ENCODE assay signal across 2 cellular contexts in the genomic region with DNA sequence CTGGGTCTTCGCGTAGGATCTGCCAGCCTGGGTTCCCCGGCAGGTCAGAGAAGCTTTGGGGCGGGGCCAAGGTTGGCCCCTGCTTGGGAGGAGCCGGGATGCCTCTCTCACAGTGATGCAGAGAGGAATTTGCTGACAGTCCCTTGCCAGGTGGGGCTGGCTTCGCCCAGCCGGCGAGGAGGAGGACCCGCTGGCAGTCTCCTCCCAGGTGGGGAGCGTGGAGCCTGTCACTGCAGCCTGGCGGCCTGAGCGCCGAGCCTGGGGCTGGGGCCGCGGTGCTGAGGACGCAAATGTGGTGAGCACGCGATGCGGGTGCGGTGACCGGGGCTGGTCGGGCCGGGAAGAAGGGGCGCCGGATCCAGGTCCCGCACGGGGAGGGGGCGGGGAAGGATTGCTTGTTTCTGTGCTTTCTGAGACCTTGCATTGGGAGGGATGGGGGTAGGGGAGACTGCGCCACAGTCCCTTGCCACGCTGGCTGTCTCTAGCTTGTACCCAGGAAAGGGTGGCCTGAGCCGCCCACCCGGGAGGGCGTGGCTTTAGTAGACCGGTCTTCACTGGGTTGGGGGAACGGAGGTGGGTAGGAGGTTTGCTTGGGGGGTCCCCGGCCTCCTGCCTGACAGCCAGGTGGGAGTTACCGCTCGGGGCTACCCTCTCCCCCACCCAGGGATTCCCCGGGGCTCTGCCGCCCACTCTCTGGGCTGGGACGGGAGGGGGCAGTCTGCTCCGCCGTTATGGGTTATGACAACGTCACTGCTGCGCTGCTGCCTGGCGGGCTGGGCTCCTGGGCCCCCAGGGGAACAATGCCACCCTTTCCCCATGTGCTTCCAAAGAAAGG.
A peak's percentile ranks its signal among the peaks of the same experiment; 100 is the strongest.
TF ChIP-seq lines count a peak whose summit lies in the region.

A gene with protein sequence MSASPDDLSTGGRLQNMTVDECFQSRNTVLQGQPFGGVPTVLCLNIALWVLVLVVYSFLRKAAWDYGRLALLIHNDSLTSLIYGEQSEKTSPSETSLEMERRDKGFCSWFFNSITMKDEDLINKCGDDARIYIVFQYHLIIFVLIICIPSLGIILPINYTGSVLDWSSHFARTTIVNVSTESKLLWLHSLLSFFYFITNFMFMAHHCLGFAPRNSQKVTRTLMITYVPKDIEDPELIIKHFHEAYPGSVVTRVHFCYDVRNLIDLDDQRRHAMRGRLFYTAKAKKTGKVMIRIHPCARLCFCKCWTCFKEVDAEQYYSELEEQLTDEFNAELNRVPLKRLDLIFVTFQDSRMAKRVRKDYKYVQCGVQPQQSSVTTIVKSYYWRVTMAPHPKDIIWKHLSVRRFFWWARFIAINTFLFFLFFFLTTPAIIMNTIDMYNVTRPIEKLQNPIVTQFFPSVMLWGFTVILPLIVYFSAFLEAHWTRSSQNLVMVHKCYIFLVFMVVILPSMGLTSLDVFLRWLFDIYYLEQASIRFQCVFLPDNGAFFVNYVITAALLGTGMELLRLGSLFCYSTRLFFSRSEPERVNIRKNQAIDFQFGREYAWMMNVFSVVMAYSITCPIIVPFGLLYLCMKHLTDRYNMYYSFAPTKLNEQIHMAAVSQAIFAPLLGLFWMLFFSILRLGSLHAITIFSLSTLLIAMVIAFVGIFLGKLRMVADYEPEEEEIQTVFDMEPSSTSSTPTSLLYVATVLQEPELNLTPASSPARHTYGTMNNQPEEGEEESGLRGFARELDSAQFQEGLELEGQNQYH (plus strand): TSS at position 196 of the 835 bp plus-strand sequence. CDS start 37,016 bp downstream, outside the sequence.

TF ChIP-seq in GM23338, 12 proteins besides CTCF, POLR2A, EP300 and RAD21:
- TF ChIP-seq ZNF331 (CRISPR knock-in tag; IDR thresholded peaks at IDR 0.05; ENCODE audit: low read depth) = no peak
- TF ChIP-seq NANOG (IDR thresholded peaks at IDR 0.05; ENCODE audit: borderline replicate concordance) = no peak
- TF ChIP-seq EZH2phosphoT487 (IDR thresholded peaks at IDR 0.05; ENCODE audit: unreplicated experiment) = no peak
- peak; percentile 69 for TF ChIP-seq POLR2AphosphoS5 (IDR thresholded peaks at IDR 0.05; ENCODE audit: low read depth)
- TF ChIP-seq ZNF114 (CRISPR knock-in tag; IDR thresholded peaks at IDR 0.05) = no peak
- TF ChIP-seq JUNB (IDR thresholded peaks at IDR 0.05; ENCODE audit: unreplicated experiment) = no peak
- TF ChIP-seq, protein P1, sequence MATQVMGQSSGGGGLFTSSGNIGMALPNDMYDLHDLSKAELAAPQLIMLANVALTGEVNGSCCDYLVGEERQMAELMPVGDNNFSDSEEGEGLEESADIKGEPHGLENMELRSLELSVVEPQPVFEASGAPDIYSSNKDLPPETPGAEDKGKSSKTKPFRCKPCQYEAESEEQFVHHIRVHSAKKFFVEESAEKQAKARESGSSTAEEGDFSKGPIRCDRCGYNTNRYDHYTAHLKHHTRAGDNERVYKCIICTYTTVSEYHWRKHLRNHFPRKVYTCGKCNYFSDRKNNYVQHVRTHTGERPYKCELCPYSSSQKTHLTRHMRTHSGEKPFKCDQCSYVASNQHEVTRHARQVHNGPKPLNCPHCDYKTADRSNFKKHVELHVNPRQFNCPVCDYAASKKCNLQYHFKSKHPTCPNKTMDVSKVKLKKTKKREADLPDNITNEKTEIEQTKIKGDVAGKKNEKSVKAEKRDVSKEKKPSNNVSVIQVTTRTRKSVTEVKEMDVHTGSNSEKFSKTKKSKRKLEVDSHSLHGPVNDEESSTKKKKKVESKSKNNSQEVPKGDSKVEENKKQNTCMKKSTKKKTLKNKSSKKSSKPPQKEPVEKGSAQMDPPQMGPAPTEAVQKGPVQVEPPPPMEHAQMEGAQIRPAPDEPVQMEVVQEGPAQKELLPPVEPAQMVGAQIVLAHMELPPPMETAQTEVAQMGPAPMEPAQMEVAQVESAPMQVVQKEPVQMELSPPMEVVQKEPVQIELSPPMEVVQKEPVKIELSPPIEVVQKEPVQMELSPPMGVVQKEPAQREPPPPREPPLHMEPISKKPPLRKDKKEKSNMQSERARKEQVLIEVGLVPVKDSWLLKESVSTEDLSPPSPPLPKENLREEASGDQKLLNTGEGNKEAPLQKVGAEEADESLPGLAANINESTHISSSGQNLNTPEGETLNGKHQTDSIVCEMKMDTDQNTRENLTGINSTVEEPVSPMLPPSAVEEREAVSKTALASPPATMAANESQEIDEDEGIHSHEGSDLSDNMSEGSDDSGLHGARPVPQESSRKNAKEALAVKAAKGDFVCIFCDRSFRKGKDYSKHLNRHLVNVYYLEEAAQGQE (IDR thresholded peaks at IDR 0.05; ENCODE audit: unreplicated experiment) = no peak
- TF ChIP-seq CREB1 (CRISPR knock-in tag; IDR thresholded peaks at IDR 0.05; ENCODE audit: low read depth) = peak; percentile 83
- TF ChIP-seq, protein P2, sequence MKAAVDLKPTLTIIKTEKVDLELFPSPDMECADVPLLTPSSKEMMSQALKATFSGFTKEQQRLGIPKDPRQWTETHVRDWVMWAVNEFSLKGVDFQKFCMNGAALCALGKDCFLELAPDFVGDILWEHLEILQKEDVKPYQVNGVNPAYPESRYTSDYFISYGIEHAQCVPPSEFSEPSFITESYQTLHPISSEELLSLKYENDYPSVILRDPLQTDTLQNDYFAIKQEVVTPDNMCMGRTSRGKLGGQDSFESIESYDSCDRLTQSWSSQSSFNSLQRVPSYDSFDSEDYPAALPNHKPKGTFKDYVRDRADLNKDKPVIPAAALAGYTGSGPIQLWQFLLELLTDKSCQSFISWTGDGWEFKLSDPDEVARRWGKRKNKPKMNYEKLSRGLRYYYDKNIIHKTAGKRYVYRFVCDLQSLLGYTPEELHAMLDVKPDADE (IDR thresholded peaks at IDR 0.05) = no peak
TF ChIP-seq in GM23338: peak in this region for 2.

TF ChIP-seq in GM12878, 131 proteins besides CTCF, POLR2A, EP300 and RAD21:
- TF ChIP-seq TBL1XR1 (IDR thresholded peaks at IDR 0.05; ENCODE audit: low read depth, low read length) (no peak), YY1 (IDR thresholded peaks at IDR 0.05; ENCODE audit: low read depth, low read length) (0 out of 2 replicates have a peak, but pooled peaks have one; percentile 26), EGR1 (IDR thresholded peaks at IDR 0.05; ENCODE audit: borderline replicate concordance in 1 of 2, low read depth in 2 of 2, low read length in 2 of 2) (peak in 1 of 2 experiments; percentile 71; a peak in 2 of 3 replicates), IKZF1 (conservative IDR thresholded peaks at IDR 0.05) (peak; percentile 32; the same call in 1 of the 2 replicates), TCF3 (IDR thresholded peaks at IDR 0.05; ENCODE audit: borderline replicate concordance, insufficient read depth, low read depth, low read length) (0 out of 2 replicates have a peak, but pooled peaks have one; percentile 37), NR2C2 (IDR thresholded peaks at IDR 0.05; ENCODE audit: borderline replicate concordance, control insufficient read depth, insufficient read length, low read depth) (no peak), JUNB (IDR thresholded peaks at IDR 0.05) (peak; percentile 96), CREB1 (IDR thresholded peaks at IDR 0.05; ENCODE audit: low read depth) (0 out of 2 replicates have a peak, but pooled peaks have one; percentile 15), NFXL1 (IDR thresholded peaks at IDR 0.05; ENCODE audit: borderline replicate concordance) (no peak), PML (IDR thresholded peaks at IDR 0.05; ENCODE audit: low read length) (no peak)
- TF ChIP-seq, protein P3, sequence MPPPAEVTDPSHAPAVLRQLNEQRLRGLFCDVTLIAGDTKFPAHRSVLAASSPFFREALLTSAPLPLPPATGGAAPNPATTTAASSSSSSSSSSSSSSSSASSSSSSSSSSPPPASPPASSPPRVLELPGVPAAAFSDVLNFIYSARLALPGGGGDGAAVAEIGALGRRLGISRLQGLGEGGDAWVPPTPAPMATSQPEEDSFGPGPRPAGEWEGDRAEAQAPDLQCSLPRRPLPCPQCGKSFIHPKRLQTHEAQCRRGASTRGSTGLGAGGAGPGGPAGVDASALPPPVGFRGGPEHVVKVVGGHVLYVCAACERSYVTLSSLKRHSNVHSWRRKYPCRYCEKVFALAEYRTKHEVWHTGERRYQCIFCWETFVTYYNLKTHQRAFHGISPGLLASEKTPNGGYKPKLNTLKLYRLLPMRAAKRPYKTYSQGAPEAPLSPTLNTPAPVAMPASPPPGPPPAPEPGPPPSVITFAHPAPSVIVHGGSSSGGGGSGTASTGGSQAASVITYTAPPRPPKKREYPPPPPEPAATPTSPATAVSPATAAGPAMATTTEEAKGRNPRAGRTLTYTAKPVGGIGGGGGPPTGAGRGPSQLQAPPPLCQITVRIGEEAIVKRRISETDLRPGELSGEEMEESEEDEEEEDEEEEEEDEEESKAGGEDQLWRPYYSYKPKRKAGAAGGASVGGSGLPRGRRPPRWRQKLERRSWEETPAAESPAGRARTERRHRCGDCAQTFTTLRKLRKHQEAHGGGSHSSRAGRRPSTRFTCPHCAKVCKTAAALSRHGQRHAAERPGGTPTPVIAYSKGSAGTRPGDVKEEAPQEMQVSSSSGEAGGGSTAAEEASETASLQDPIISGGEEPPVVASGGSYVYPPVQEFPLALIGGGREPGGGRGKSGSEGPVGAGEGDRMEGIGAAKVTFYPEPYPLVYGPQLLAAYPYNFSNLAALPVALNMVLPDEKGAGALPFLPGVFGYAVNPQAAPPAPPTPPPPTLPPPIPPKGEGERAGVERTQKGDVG (CRISPR knock-in tag; IDR thresholded peaks at IDR 0.05) = no peak
- TF ChIP-seq, protein P4, sequence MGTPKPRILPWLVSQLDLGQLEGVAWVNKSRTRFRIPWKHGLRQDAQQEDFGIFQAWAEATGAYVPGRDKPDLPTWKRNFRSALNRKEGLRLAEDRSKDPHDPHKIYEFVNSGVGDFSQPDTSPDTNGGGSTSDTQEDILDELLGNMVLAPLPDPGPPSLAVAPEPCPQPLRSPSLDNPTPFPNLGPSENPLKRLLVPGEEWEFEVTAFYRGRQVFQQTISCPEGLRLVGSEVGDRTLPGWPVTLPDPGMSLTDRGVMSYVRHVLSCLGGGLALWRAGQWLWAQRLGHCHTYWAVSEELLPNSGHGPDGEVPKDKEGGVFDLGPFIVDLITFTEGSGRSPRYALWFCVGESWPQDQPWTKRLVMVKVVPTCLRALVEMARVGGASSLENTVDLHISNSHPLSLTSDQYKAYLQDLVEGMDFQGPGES (IDR thresholded peaks at IDR 0.05) = 0 out of 2 replicates have a peak, but pooled peaks have one; percentile 60
- TF ChIP-seq, protein P5, sequence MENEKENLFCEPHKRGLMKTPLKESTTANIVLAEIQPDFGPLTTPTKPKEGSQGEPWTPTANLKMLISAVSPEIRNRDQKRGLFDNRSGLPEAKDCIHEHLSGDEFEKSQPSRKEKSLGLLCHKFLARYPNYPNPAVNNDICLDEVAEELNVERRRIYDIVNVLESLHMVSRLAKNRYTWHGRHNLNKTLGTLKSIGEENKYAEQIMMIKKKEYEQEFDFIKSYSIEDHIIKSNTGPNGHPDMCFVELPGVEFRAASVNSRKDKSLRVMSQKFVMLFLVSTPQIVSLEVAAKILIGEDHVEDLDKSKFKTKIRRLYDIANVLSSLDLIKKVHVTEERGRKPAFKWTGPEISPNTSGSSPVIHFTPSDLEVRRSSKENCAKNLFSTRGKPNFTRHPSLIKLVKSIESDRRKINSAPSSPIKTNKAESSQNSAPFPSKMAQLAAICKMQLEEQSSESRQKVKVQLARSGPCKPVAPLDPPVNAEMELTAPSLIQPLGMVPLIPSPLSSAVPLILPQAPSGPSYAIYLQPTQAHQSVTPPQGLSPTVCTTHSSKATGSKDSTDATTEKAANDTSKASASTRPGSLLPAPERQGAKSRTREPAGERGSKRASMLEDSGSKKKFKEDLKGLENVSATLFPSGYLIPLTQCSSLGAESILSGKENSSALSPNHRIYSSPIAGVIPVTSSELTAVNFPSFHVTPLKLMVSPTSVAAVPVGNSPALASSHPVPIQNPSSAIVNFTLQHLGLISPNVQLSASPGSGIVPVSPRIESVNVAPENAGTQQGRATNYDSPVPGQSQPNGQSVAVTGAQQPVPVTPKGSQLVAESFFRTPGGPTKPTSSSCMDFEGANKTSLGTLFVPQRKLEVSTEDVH (IDR thresholded peaks at IDR 0.05; ENCODE audit: low read depth, partially characterized antibody) = no peak
